ENCODE assay signal across 8 cellular contexts in genomic region chr1:103616994-103617477, GRCh38. TPM values are rescaled to one million over a fixed set of nuclear protein-coding genes. Genes with fewer than 3 reads are reported as not detected.
"Had no signal": no experiment of that assay in that cellular context is flagged by ENCODE, and none has a peak within 500 bp of the region (broad histone marks: within the 10 kb centered on the region; RNA-seq: fewer than 3 reads in every experiment).

TSS of gene AMY2A (plus strand) at chr1:103617427. CDS start at chr1:103617441, 14 bp downstream.

RNA-seq across cellular contexts. Expression of gene AMY2A, which starts in this region (rescaled TPM):
- total RNA-seq: stomach, suprapubic skin, thyroid gland, transverse colon, upper lobe of right lung, ureter, urinary bladder, vagina had no signal
- polyA plus RNA-seq: urinary bladder had no signal
